1 cellular context compared by ENCODE assay signal in genomic region chr16:52578007-52578828, GRCh38.
TF ChIP-seq lines count a peak whose summit lies in the region.

No MANE protein-coding gene starts in this region.

TF ChIP-seq in H1, 55 proteins besides CTCF, POLR2A, EP300 and RAD21 (continued from another document):
- TF ChIP-seq ATF2 (IDR thresholded peaks at IDR 0.05; ENCODE audit: low read length), result no peak
- TF ChIP-seq GTF2F1 (IDR thresholded peaks at IDR 0.05; ENCODE audit: borderline replicate concordance, low read depth, low read length), result no peak
- no peak for TF ChIP-seq TAF7 (optimal IDR thresholded peaks at IDR 0.05; ENCODE audit: borderline replicate concordance, low read depth, low read length)
- no peak for TF ChIP-seq POU5F1 (IDR thresholded peaks at IDR 0.05; ENCODE audit: low read depth, low read length)
- no peak for TF ChIP-seq EZH2 (IDR thresholded peaks at IDR 0.05; ENCODE audit: low read depth, low read length, severe bottlenecking)
- TF ChIP-seq RXRA (IDR thresholded peaks at IDR 0.05; ENCODE audit: insufficient read depth, low read depth, low read length), result no peak
- no peak for TF ChIP-seq GABPA (IDR thresholded peaks at IDR 0.05; ENCODE audit: borderline replicate concordance, insufficient read depth, low read length)
- TF ChIP-seq SRF (IDR thresholded peaks at IDR 0.05; ENCODE audit: low read depth, low read length), result no peak
- TF ChIP-seq JUND (IDR thresholded peaks at IDR 0.05; ENCODE audit: low read length), result no peak
